In the genomic region with DNA sequence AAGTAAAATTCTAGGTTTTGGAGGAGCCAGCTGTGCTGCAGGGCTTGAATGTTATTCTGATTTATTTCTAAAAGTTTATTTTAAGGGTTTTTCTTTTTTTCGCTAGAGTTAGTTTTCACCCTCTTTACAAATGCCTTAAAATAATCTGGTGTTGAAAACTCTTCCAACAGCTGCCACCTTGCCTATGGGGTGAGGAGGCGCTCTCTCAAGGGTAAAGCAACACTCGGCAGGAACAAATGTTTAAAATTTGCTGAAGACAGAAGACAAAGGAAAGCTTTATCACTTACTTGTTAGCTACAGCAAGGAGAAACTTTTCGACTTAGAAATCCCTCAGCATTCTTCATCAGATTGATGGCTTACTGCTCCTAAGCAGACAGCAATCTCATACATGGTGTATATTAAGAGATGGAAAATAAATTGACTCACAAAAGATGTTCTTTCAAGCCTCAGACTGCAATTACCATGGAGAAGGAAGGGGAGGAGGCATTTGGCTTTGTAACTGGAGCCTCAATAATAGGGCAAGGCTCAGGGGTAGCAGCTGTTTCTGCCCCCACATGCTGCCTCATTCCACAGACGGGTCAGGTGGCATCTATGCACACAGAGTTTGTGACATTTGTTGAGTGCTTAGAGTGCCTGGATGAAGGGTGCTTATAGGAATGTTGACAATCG, we compare ENCODE assay signal across 14 cellular contexts.
DNase-seq lines count a peak whose midpoint lies in the region; ATAC-seq and TF ChIP-seq lines count a peak whose summit lies in the region.
"Had no signal": no experiment of that assay in that cellular context is flagged by ENCODE, and none has a peak within 500 bp of the region (broad histone marks: within the 10 kb centered on the region; RNA-seq: fewer than 3 reads in every experiment).

No MANE protein-coding gene starts in this region.

- peak; percentile 42 for DNase-seq in Ammon's horn (ENCODE audit: low spot score)
- peak; percentile 20 for DNase-seq in NCI-H128 (lab: John Stamatoyannopoulos, UW; ENCODE audit: unreplicated experiment)
- peak; percentile 10 to 23 for DNase-seq in SHP77 (lab: John Stamatoyannopoulos, UW)
- peak; percentile 37 for DNase-seq in iPS-NIHi11 (ENCODE audit: low spot score)
- DNase-seq in NCI-H446 (lab: John Stamatoyannopoulos, UW), result no peak
- DNase-seq in upper lobe of left lung, result no peak
- DNase-seq in HUDEP-2 (lab: John Stamatoyannopoulos, UW; ENCODE audit: unreplicated experiment in 76 of 76), result no peak
- DNase-seq: activated CD4-positive, alpha-beta T cell treated with anti-CD3 and anti-CD28 coated beads for 1 hour; activated CD8-positive, alpha-beta memory T cell treated with anti-CD3 and anti-CD28 coated beads, Interleukin-2, amount 50 U/mL, for 48 hours; effector CD8-positive, alpha-beta T cell; ovary; PC-9; stimulated activated CD4-positive, alpha-beta T cell treated with anti-CD3 and anti-CD28 coated beads, Interleukin-12 subunit alpha, Interleukin-12 subunit beta, amount 100 ng/mL, for 4 hours had no signal

- H3K4me3 ChIP-seq in upper lobe of left lung, result no peak overlapping the region
- H3K4me3 ChIP-seq: ovary, PC-9 had no signal

- no peak for ATAC-seq in GM21515 (IDR thresholded peaks at IDR 0.05; ENCODE audit: unreplicated experiment)
- ATAC-seq in upper lobe of left lung (ENCODE audit: low FRiP score in 2 of 2), result no peak

- H3K4me1 ChIP-seq in upper lobe of left lung, result no peaks in the 10 kb centered on the region

- TF ChIP-seq POLR2A in upper lobe of left lung (IDR thresholded peaks at IDR 0.05), result no peak

- no peak for TF ChIP-seq EP300 in upper lobe of left lung (IDR thresholded peaks at IDR 0.05)

- no peaks in the 10 kb centered on the region for H3K36me3 ChIP-seq in upper lobe of left lung
- H3K36me3 ChIP-seq: ovary had no signal

- H3K9me3 ChIP-seq in upper lobe of left lung, result no peaks in the 10 kb centered on the region
- H3K9me3 ChIP-seq: ovary had no signal

- no peak for TF ChIP-seq CTCF in upper lobe of left lung (IDR thresholded peaks at IDR 0.05)

- H3K27ac ChIP-seq in upper lobe of left lung, result no peak overlapping the region
- H3K27ac ChIP-seq: ovary, PC-9 had no signal

- 67 to 71% methylated on average over 6 of the region's 6 CpGs for WGBS in upper lobe of left lung, 2 donors

- no peaks in the 10 kb centered on the region for H3K27me3 ChIP-seq in upper lobe of left lung
- H3K27me3 ChIP-seq: ovary had no signal

Comparison
In these comparisons a context has a peak if more than half of its experiments do, and no peak if none do; other contexts are left out.
1. DNase-seq: peak in Ammon's horn (single experiment), NCI-H128 (single experiment), SHP77 (2 of 2) and iPS-NIHi11 (single experiment); none in NCI-H446 (0 of 2), upper lobe of left lung (0 of 2) and HUDEP-2 (0 of 76).